In the genomic region with DNA sequence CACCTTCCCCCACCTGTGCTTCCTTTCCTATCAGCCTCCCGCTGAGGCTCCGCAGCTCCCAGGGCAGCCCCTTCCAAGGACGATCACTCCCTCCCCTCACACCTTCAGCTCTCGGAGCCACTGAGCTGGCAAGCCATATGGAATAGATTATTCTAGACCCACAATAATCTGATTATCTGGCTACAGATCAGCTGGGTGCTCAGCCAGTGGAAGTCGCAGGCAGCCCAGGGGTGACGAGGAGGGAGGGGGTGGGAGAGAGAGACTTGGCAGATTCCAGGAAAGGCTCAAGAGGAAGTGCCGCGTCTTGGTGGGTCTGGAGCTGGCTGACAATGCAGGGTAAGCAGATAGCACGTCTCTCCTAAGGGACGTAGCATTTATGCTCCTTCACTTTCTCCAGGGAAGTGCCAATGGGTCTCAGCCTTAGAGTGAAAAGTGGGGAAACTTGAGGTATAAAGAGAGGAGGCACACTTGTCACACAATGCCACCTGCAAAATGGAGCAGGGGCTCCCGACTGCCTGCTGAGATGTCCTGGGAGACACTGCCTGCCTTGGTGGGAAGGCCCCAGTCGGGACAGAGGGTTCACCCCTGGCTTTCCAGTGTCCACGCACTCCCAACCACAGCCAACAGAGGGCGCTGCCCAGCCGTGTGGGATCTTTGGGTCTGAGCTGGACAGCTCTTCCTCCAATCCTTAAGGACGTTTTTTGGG, we compare ENCODE assay signal across 8 cellular contexts. TPM values are rescaled to one million over a fixed set of nuclear protein-coding genes. Genes with fewer than 3 reads are reported as not detected.
DNase-seq lines count a peak whose midpoint lies in the region; ATAC-seq lines count a peak whose summit lies in the region.

No MANE protein-coding gene starts in this region.

- H3K18ac ChIP-seq in mesenchymal stem cell (ENCODE audit: low read depth in 1 of 2, low read length in 2 of 2), result no peak overlapping the region

- no peak overlapping the region for H3K4ac ChIP-seq in mesenchymal stem cell (ENCODE audit: low read depth in 1 of 2, low read length in 2 of 2)

- peak overlapping the region; percentile 24 for H3K9ac ChIP-seq in mesenchymal stem cell (ENCODE audit: low read length)

- H4K8ac ChIP-seq in mesenchymal stem cell (ENCODE audit: low read length), result peak overlapping the region; percentile 19

- H3K4me1 ChIP-seq in mesenchymal stem cell (ENCODE audit: control insufficient read depth, insufficient read depth, low read depth, low read length), result peaks cover 6% of the 10 kb centered on the region

- H3K79me1 ChIP-seq in mesenchymal stem cell (replicated peaks; ENCODE audit: low read length, poor library complexity, severe bottlenecking), result no peaks in the 10 kb centered on the region

- ATAC-seq in GM19328 (IDR thresholded peaks at IDR 0.05; ENCODE audit: unreplicated experiment), result no peak

- no peak overlapping the region for H2AFZ ChIP-seq in mesenchymal stem cell (ENCODE audit: low read depth, low read length)

- H2BK120ac ChIP-seq in mesenchymal stem cell (ENCODE audit: low read depth, low read length), result no peak overlapping the region

- H3K36me3 ChIP-seq in mesenchymal stem cell (ENCODE audit: control insufficient read depth in 1 of 2, insufficient read depth in 2 of 2, low read depth in 1 of 2, low read length in 2 of 2), result no peaks in the 10 kb centered on the region

- H2AK5ac ChIP-seq in mesenchymal stem cell (ENCODE audit: low read length, severe bottlenecking), result no peak overlapping the region

- no peak overlapping the region for H3K4me3 ChIP-seq in mesenchymal stem cell (ENCODE audit: insufficient read depth in 1 of 2, low read depth in 1 of 2, low read length in 2 of 2)

- no peak overlapping the region for H3K27ac ChIP-seq in mesenchymal stem cell (ENCODE audit: low read length, poor library complexity, severe bottlenecking)

- DNase-seq in Daoy (ENCODE audit: low read depth) (peak; percentile 81), HCEC 1CT (peak; percentile 34), NCI-H526 treated with DMSO at 0.1 percent for 48 hours (lab: John Stamatoyannopoulos, UW) (peak; percentile 24), mesenchymal stem cell (peak; percentile 71)
- peak; percentile 46 to 55 for DNase-seq in activated CD4-positive, alpha-beta T cell treated with anti-CD3 and anti-CD28 coated beads, Interleukin-2, amount 50 U/mL, for 4 hours
- DNase-seq in effector CD4-positive, alpha-beta T cell, result peak; percentile 52
- peak; percentile 24 to 28 for DNase-seq in stimulated activated CD8-positive, alpha-beta memory T cell treated with anti-CD3 and anti-CD28 coated beads, Interleukin-2, amount 100 ng/mL, for 1 hour (ENCODE audit: low read depth in 2 of 2)

- H3K4me2 ChIP-seq in mesenchymal stem cell (ENCODE audit: low read length, poor library complexity, severe bottlenecking), result no peak overlapping the region

- WGBS in mesenchymal stem cell, result 20% methylated on average over 15 of the region's 16 CpGs

- no peak overlapping the region for H2BK5ac ChIP-seq in mesenchymal stem cell (ENCODE audit: low read depth, low read length, poor library complexity, severe bottlenecking)

- no peak overlapping the region for H2BK15ac ChIP-seq in mesenchymal stem cell (ENCODE audit: low read depth, poor library complexity, severe bottlenecking)

- no peak overlapping the region for H3K23ac ChIP-seq in mesenchymal stem cell (ENCODE audit: low read length in 2 of 2)

- H3K14ac ChIP-seq in mesenchymal stem cell (ENCODE audit: low read length in 2 of 2), result no peak overlapping the region

- H4K91ac ChIP-seq in mesenchymal stem cell (ENCODE audit: low read length), result no peak overlapping the region

- no peaks in the 10 kb centered on the region for H3K27me3 ChIP-seq in mesenchymal stem cell (ENCODE audit: control insufficient read depth in 1 of 2, insufficient read depth in 1 of 2, low read length in 2 of 2)

- H2BK12ac ChIP-seq in mesenchymal stem cell (ENCODE audit: low read length in 2 of 2), result no peak overlapping the region

- no peaks in the 10 kb centered on the region for H3K9me3 ChIP-seq in mesenchymal stem cell (ENCODE audit: control insufficient read depth, low read length)

RNA-seq across cellular contexts. Expression of a gene that starts 9.4 kb away (rescaled TPM):
- 1.2 and 1.5 TPM in 2 replicates for total RNA-seq in Daoy (2014; rRNA removed; shearing (Covaris generic))
- polyA plus RNA-seq in mesenchymal stem cell (2013, experiment 1 of 2), result 0.03 TPM
- polyA plus RNA-seq in mesenchymal stem cell (2013, experiment 2 of 2), result 0.03 TPM

RNA-seq across cellular contexts. Expression of a gene that starts 15.7 kb away (rescaled TPM):
- 0.29 and 0.54 TPM in 2 replicates for total RNA-seq in Daoy (2014; rRNA removed; shearing (Covaris generic))
- 0.12 TPM for polyA plus RNA-seq in mesenchymal stem cell (2013, experiment 1 of 2)
- polyA plus RNA-seq in mesenchymal stem cell (2013, experiment 2 of 2), result 0.07 TPM

RNA-seq across cellular contexts. Expression of a gene that starts 54.2 kb away (rescaled TPM):
- total RNA-seq in Daoy (2014; rRNA removed; shearing (Covaris generic)), result 24.3 and 31.5 TPM in 2 replicates
- polyA plus RNA-seq in mesenchymal stem cell (2013, experiment 1 of 2), result 63.7 TPM
- polyA plus RNA-seq in mesenchymal stem cell (2013, experiment 2 of 2), result 61.6 TPM

Comparison
In these comparisons a context has a peak if more than half of its experiments do, and no peak if none do; other contexts are left out.
1. DNase-seq: peak in every context shown above with its lines; median percentile 81 in Daoy; 71 in mesenchymal stem cell; 52 in effector CD4-positive, alpha-beta T cell; 50 in activated CD4-positive, alpha-beta T cell treated with anti-CD3 and anti-CD28 coated beads, Interleukin-2, amount 50 U/mL, for 4 hours; 34 in HCEC 1CT; 26 in stimulated activated CD8-positive, alpha-beta memory T cell treated with anti-CD3 and anti-CD28 coated beads, Interleukin-2, amount 100 ng/mL, for 1 hour; 24 in NCI-H526 treated with DMSO at 0.1 percent for 48 hours.